1 cellular context compared by ENCODE assay signal in the genomic region with DNA sequence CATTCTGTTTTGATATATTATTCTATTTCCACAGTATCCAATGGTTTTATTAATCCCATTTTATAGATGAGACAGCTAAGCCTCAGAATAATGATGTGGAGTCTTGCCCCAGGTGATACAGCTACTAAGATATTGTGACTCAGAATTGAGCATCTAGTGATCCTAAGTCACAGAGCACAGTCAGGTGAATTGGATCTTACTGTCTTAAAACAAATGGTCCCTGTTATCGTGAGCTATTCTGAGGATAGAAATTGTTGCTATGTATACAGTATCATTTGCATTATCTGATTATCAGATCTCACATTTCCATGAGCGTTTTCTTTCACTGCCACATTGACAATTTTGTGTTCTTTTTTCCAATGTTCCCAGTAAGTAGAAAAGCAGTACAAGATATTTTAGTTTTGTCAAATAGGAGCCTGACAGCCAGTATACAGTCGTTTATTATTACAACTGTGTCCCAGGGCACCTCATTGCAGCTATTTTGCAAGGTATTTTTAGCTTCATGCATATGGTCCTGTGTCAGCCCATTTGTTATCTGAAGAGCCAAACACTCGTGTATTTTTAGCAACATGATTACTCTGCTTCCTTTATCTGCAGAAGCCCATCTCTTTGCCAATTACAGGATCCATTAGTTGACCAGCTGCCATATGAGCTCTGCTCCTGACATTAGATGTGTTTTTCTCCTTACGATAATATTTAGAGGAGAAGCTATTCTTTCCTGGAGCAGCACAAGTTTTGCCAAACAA.
TF ChIP-seq lines count a peak whose summit lies in the region.

No MANE protein-coding gene starts in this region.

TF ChIP-seq in SK-N-SH, 30 proteins besides CTCF, POLR2A, EP300 and RAD21 (continued from another document):
- TF ChIP-seq, protein P1, sequence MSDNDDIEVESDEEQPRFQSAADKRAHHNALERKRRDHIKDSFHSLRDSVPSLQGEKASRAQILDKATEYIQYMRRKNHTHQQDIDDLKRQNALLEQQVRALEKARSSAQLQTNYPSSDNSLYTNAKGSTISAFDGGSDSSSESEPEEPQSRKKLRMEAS (IDR thresholded peaks at IDR 0.05; ENCODE audit: low read depth): no peak
- no peak for TF ChIP-seq YY1 (IDR thresholded peaks at IDR 0.05; ENCODE audit: low read depth)
- no peak for TF ChIP-seq GABPA (IDR thresholded peaks at IDR 0.05; ENCODE audit: low read depth)
- no peak for TF ChIP-seq SIN3A (IDR thresholded peaks at IDR 0.05; ENCODE audit: borderline replicate concordance, low read depth, low read length)
- TF ChIP-seq, protein P2, sequence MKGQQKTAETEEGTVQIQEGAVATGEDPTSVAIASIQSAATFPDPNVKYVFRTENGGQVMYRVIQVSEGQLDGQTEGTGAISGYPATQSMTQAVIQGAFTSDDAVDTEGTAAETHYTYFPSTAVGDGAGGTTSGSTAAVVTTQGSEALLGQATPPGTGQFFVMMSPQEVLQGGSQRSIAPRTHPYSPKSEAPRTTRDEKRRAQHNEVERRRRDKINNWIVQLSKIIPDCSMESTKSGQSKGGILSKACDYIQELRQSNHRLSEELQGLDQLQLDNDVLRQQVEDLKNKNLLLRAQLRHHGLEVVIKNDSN (IDR thresholded peaks at IDR 0.05; ENCODE audit: borderline replicate concordance, low read depth): no peak
- TF ChIP-seq, protein P3, sequence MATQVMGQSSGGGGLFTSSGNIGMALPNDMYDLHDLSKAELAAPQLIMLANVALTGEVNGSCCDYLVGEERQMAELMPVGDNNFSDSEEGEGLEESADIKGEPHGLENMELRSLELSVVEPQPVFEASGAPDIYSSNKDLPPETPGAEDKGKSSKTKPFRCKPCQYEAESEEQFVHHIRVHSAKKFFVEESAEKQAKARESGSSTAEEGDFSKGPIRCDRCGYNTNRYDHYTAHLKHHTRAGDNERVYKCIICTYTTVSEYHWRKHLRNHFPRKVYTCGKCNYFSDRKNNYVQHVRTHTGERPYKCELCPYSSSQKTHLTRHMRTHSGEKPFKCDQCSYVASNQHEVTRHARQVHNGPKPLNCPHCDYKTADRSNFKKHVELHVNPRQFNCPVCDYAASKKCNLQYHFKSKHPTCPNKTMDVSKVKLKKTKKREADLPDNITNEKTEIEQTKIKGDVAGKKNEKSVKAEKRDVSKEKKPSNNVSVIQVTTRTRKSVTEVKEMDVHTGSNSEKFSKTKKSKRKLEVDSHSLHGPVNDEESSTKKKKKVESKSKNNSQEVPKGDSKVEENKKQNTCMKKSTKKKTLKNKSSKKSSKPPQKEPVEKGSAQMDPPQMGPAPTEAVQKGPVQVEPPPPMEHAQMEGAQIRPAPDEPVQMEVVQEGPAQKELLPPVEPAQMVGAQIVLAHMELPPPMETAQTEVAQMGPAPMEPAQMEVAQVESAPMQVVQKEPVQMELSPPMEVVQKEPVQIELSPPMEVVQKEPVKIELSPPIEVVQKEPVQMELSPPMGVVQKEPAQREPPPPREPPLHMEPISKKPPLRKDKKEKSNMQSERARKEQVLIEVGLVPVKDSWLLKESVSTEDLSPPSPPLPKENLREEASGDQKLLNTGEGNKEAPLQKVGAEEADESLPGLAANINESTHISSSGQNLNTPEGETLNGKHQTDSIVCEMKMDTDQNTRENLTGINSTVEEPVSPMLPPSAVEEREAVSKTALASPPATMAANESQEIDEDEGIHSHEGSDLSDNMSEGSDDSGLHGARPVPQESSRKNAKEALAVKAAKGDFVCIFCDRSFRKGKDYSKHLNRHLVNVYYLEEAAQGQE (IDR thresholded peaks at IDR 0.05; ENCODE audit: low read depth, low read length): no peak
- TF ChIP-seq RFX5 (IDR thresholded peaks at IDR 0.05; ENCODE audit: low read length): no peak
- TF ChIP-seq FOSL2 (IDR thresholded peaks at IDR 0.05; ENCODE audit: borderline replicate concordance, low read depth): no peak
- TF ChIP-seq MEF2A (IDR thresholded peaks at IDR 0.05; ENCODE audit: borderline replicate concordance, low read depth): peak; percentile 22; the same call in 1 of the 2 replicates
- TF ChIP-seq EZH2phosphoT487 (IDR thresholded peaks at IDR 0.05; ENCODE audit: borderline replicate concordance, low read depth): no peak
- TF ChIP-seq TAF1 (IDR thresholded peaks at IDR 0.05; ENCODE audit: borderline replicate concordance, low read depth, low read length): no peak
- peak; percentile 90 for TF ChIP-seq GATA2 (CRISPR knock-in tag; IDR thresholded peaks at IDR 0.05)
- TF ChIP-seq FOXM1 (IDR thresholded peaks at IDR 0.05; ENCODE audit: low read depth): no peak
- peak; percentile 79 for TF ChIP-seq RCOR1 (IDR thresholded peaks at IDR 0.05; ENCODE audit: low read length)
- TF ChIP-seq, protein P4, sequence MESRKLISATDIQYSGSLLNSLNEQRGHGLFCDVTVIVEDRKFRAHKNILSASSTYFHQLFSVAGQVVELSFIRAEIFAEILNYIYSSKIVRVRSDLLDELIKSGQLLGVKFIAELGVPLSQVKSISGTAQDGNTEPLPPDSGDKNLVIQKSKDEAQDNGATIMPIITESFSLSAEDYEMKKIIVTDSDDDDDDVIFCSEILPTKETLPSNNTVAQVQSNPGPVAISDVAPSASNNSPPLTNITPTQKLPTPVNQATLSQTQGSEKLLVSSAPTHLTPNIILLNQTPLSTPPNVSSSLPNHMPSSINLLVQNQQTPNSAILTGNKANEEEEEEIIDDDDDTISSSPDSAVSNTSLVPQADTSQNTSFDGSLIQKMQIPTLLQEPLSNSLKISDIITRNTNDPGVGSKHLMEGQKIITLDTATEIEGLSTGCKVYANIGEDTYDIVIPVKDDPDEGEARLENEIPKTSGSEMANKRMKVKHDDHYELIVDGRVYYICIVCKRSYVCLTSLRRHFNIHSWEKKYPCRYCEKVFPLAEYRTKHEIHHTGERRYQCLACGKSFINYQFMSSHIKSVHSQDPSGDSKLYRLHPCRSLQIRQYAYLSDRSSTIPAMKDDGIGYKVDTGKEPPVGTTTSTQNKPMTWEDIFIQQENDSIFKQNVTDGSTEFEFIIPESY (IDR thresholded peaks at IDR 0.05; ENCODE audit: borderline replicate concordance, low read depth): no peak
- TF ChIP-seq NRF1 (IDR thresholded peaks at IDR 0.05; ENCODE audit: low read depth, low read length): no peak
